Comparison of ENCODE assay signal across 1 cellular context in the genomic region with DNA sequence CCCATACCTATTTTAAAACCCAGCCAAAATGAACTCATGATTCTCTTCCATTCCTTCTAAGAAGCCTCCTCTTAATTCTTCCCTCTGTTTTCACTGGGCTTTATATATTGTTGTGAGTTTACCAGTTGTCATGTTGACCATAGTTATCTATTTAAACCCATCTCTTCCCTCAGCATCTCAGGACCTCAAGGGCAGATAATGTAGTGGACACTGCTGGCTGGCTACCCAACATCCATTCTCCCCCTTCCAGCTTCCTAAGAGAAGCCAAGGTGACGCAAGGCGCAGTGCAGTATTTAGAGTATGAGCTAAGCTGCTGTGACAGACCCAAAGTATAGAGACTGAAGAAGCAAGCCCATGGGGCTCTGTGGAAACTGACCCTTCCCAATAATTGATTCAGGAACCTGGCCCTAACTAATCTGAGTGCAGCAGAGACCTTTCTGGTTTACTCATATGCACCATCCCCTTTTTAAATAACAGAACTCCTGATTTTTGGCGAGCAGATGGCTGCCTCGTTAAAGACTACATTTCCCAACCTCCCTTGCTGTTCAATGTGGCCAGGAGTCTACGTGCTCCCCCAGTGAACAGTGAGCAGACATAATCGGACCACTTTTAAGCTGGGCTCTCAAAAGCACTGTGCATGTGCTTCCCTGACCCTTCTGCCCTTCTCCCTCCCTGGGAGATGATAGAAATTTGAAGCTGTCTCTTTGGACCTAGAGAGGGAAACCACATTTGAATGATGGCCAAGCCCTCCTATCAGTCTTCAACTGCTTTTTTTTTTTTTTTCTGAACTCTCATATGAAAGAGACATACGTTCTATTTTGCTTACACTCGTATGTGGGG.
TF ChIP-seq lines count a peak whose summit lies in the region.

No MANE protein-coding gene starts in this region.

TF ChIP-seq in SK-N-SH, 30 proteins besides CTCF, POLR2A, EP300 and RAD21 (continued from another document):
- TF ChIP-seq, protein P1, sequence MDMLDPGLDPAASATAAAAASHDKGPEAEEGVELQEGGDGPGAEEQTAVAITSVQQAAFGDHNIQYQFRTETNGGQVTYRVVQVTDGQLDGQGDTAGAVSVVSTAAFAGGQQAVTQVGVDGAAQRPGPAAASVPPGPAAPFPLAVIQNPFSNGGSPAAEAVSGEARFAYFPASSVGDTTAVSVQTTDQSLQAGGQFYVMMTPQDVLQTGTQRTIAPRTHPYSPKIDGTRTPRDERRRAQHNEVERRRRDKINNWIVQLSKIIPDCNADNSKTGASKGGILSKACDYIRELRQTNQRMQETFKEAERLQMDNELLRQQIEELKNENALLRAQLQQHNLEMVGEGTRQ (IDR thresholded peaks at IDR 0.05; ENCODE audit: borderline replicate concordance, low read depth, low read length), result no peak
- TF ChIP-seq, protein P2, sequence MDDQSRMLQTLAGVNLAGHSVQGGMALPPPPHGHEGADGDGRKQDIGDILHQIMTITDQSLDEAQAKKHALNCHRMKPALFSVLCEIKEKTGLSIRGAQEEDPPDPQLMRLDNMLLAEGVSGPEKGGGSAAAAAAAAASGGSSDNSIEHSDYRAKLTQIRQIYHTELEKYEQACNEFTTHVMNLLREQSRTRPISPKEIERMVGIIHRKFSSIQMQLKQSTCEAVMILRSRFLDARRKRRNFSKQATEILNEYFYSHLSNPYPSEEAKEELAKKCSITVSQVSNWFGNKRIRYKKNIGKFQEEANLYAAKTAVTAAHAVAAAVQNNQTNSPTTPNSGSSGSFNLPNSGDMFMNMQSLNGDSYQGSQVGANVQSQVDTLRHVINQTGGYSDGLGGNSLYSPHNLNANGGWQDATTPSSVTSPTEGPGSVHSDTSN (IDR thresholded peaks at IDR 0.05), result peak; percentile 73
